Comparison of ENCODE assay signal across 28 cellular contexts in the genomic region with DNA sequence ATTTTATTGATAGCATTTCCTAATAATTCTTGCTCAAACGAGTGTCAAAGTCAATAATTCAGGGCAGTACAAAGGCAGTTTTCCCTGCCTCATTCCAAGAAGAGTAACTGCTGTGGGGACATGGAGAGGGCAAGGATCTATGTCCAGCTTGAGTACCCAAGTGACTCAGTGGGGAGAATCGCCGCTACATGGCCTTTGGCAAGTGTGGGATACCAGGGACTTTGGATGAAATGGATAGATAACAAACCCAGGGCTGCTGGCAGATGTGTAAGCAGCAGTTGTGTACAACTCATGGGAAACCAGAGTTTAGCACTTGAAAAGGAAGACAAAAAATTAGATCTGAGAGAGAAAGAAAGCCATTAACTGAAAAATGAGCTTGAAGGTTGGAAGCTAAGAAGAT.
"Had no signal": no experiment of that assay in that cellular context is flagged by ENCODE, and none has a peak within 500 bp of the region (broad histone marks: within the 10 kb centered on the region; RNA-seq: fewer than 3 reads in every experiment).

No MANE protein-coding gene starts in this region.

- H3K36me3 ChIP-seq: stomach, suprapubic skin, thoracic aorta, thyroid gland, tibial artery, tibial nerve, transverse colon, upper lobe of left lung, upper lobe of right lung, uterus, vagina had no signal

- H3K27ac ChIP-seq: stomach, suprapubic skin, testis, thoracic aorta, thyroid gland, tibial artery, tibial nerve, transverse colon, upper lobe of left lung, upper lobe of right lung, uterus, vagina had no signal

- H3K27ac Mint-ChIP-seq: stimulated activated effector memory CD8-positive, alpha-beta T cell treated with anti-CD3 and anti-CD28 coated beads, Interleukin-12 subunit alpha, Interleukin-12 subunit beta, amount 100 ng/mL, for 72 hours; stimulated activated memory B cell treated with anti-CD40 and anti-IgM and Interleukin-4, amounts not matched to agents 10 μg/mL and 1 μg/mL and 100 μg/mL, for 72 hours; stimulated activated naive B cell treated with anti-CD40 and anti-IgM and Interleukin-4, amounts not matched to agents 10 μg/mL and 1 μg/mL and 100 μg/mL, for 72 hours; stimulated activated naive CD8-positive, alpha-beta T cell treated with anti-CD3 and anti-CD28 coated beads, Interleukin-15, amount 100 ng/mL, for 72 hours; stimulated activated naive CD8-positive, alpha-beta T cell treated with anti-CD3 and anti-CD28 coated beads, Interleukin-15, Interleukin-2, amounts not matched to agents 100 ng/mL and 50 ng/mL, for 24 hours; type B pancreatic cell had no signal

- FAIRE-seq: urothelium cell line had no signal

- ATAC-seq: stimulated activated effector memory CD8-positive, alpha-beta T cell treated with anti-CD3 and anti-CD28 coated beads, Interleukin-12 subunit alpha, Interleukin-12 subunit beta, amount 100 ng/mL, for 72 hours; stimulated activated memory B cell treated with anti-CD40 and anti-IgM and Interleukin-4, amounts not matched to agents 10 μg/mL and 1 μg/mL and 100 μg/mL, for 72 hours; stimulated activated naive B cell treated with anti-CD40 and anti-IgM and Interleukin-4, amounts not matched to agents 10 μg/mL and 1 μg/mL and 100 μg/mL, for 72 hours; stimulated activated naive CD8-positive, alpha-beta T cell treated with anti-CD3 and anti-CD28 coated beads, Interleukin-15, amount 100 ng/mL, for 72 hours; stimulated activated naive CD8-positive, alpha-beta T cell treated with anti-CD3 and anti-CD28 coated beads, Interleukin-15, Interleukin-2, amounts not matched to agents 100 U/mL and 50 U/mL, for 24 hours; upper lobe of right lung had no signal

- H3K4me1 ChIP-seq: stomach, suprapubic skin, testis, thyroid gland, tibial artery, tibial nerve, transverse colon, upper lobe of left lung, upper lobe of right lung, uterus, vagina had no signal

- H3K27me3 ChIP-seq: stomach, suprapubic skin, testis, thyroid gland, tibial artery, tibial nerve, transverse colon, upper lobe of left lung, upper lobe of right lung, uterus, vagina had no signal

- H3K4me3 Mint-ChIP-seq: stimulated activated effector memory CD8-positive, alpha-beta T cell treated with anti-CD3 and anti-CD28 coated beads, Interleukin-12 subunit alpha, Interleukin-12 subunit beta, amount 100 ng/mL, for 72 hours; stimulated activated memory B cell treated with anti-CD40 and anti-IgM and Interleukin-4, amounts not matched to agents 10 μg/mL and 1 μg/mL and 100 μg/mL, for 72 hours; stimulated activated naive B cell treated with anti-CD40 and anti-IgM and Interleukin-4, amounts not matched to agents 10 μg/mL and 1 μg/mL and 100 μg/mL, for 72 hours; stimulated activated naive CD8-positive, alpha-beta T cell treated with anti-CD3 and anti-CD28 coated beads, Interleukin-15, amount 100 ng/mL, for 72 hours; stimulated activated naive CD8-positive, alpha-beta T cell treated with anti-CD3 and anti-CD28 coated beads, Interleukin-15, Interleukin-2, amounts not matched to agents 100 ng/mL and 50 ng/mL, for 24 hours; type B pancreatic cell had no signal

- H3K9me3 Mint-ChIP-seq: stimulated activated effector memory CD8-positive, alpha-beta T cell treated with anti-CD3 and anti-CD28 coated beads, Interleukin-12 subunit alpha, Interleukin-12 subunit beta, amount 100 ng/mL, for 72 hours; stimulated activated memory B cell treated with anti-CD40 and anti-IgM and Interleukin-4, amounts not matched to agents 10 μg/mL and 1 μg/mL and 100 μg/mL, for 72 hours; stimulated activated naive CD8-positive, alpha-beta T cell treated with anti-CD3 and anti-CD28 coated beads, Interleukin-15, amount 100 ng/mL, for 72 hours; stimulated activated naive CD8-positive, alpha-beta T cell treated with anti-CD3 and anti-CD28 coated beads, Interleukin-15, Interleukin-2, amounts not matched to agents 100 ng/mL and 50 ng/mL, for 24 hours; type B pancreatic cell had no signal

- H3K36me3 Mint-ChIP-seq: stimulated activated effector memory CD8-positive, alpha-beta T cell treated with anti-CD3 and anti-CD28 coated beads, Interleukin-12 subunit alpha, Interleukin-12 subunit beta, amount 100 ng/mL, for 72 hours; stimulated activated memory B cell treated with anti-CD40 and anti-IgM and Interleukin-4, amounts not matched to agents 10 μg/mL and 1 μg/mL and 100 μg/mL, for 72 hours; stimulated activated naive B cell treated with anti-CD40 and anti-IgM and Interleukin-4, amounts not matched to agents 10 μg/mL and 1 μg/mL and 100 μg/mL, for 72 hours; type B pancreatic cell had no signal

- H3K27me3 Mint-ChIP-seq: stimulated activated memory B cell treated with anti-CD40 and anti-IgM and Interleukin-4, amounts not matched to agents 10 μg/mL and 1 μg/mL and 100 μg/mL, for 72 hours; stimulated activated naive CD8-positive, alpha-beta T cell treated with anti-CD3 and anti-CD28 coated beads, Interleukin-15, Interleukin-2, amounts not matched to agents 100 ng/mL and 50 ng/mL, for 24 hours; type B pancreatic cell had no signal

- H3K9me3 ChIP-seq: stomach, suprapubic skin, testis, thoracic aorta, thyroid gland, tibial artery, tibial nerve, transverse colon, upper lobe of left lung, upper lobe of right lung, uterus, vagina had no signal

- H3K4me1 Mint-ChIP-seq: stimulated activated effector memory CD8-positive, alpha-beta T cell treated with anti-CD3 and anti-CD28 coated beads, Interleukin-12 subunit alpha, Interleukin-12 subunit beta, amount 100 ng/mL, for 72 hours; stimulated activated memory B cell treated with anti-CD40 and anti-IgM and Interleukin-4, amounts not matched to agents 10 μg/mL and 1 μg/mL and 100 μg/mL, for 72 hours; stimulated activated naive B cell treated with anti-CD40 and anti-IgM and Interleukin-4, amounts not matched to agents 10 μg/mL and 1 μg/mL and 100 μg/mL, for 72 hours; stimulated activated naive CD8-positive, alpha-beta T cell treated with anti-CD3 and anti-CD28 coated beads, Interleukin-15, amount 100 ng/mL, for 72 hours had no signal

- H3K4me3 ChIP-seq: stomach, suprapubic skin, testis, thoracic aorta, thyroid gland, tibial artery, tibial nerve, transverse colon, upper lobe of left lung, upper lobe of right lung, uterus, vagina had no signal

- DNase-seq: stimulated activated CD4-positive, alpha-beta T cell treated with anti-CD3 and anti-CD28 coated beads, Interleukin-2, amount 100 ng/mL, for 48 hours; stimulated activated CD4-positive, alpha-beta T cell treated with anti-CD3 and anti-CD28 coated beads, Interleukin-4, amount 100 ng/mL, for 1 hour; stimulated activated CD4-positive, alpha-beta T cell treated with anti-CD3 and anti-CD28 coated beads, Interleukin-4, amount 100 ng/mL, for 24 hours; stimulated activated CD4-positive, alpha-beta T cell treated with anti-CD3 and anti-CD28 coated beads, Interleukin-4, amount 100 ng/mL, for 4 hours; stimulated activated CD8-positive, alpha-beta memory T cell treated with anti-CD3 and anti-CD28 coated beads, Interleukin-4, amount 100 ng/mL, for 48 hours; stimulated activated naive B cell treated with anti-CD40 and anti-IgM and Interleukin-4, amounts not matched to agents 10 μg/mL and 1 μg/mL and 100 μg/mL, for 72 hours; stimulated activated naive CD4-positive, alpha-beta T cell; stimulated activated naive CD4-positive, alpha-beta T cell treated with Interleukin-2 at 50 U/mL for 16 hours; stimulated activated naive CD8-positive, alpha-beta T cell treated with anti-CD3 and anti-CD28 coated beads, Interleukin-15, amount 100 ng/mL, for 72 hours; stimulated activated naive CD8-positive, alpha-beta T cell treated with anti-CD3 and anti-CD28 coated beads, Interleukin-15, Interleukin-2, amounts not matched to agents 100 U/mL and 50 U/mL, for 24 hours; stomach; substantia nigra; testis; thyroid gland; tibial artery; transverse colon; upper lobe of left lung; upper lobe of right lung; uterus had no signal
